Comparison of ENCODE assay signal across 8 cellular contexts in genomic region chr20:49277786-49278035, GRCh38. TPM values are rescaled to one million over a fixed set of nuclear protein-coding genes. Genes with fewer than 3 reads are reported as not detected.
DNase-seq lines count a peak whose midpoint lies in the region; ATAC-seq, FAIRE-seq and TF ChIP-seq lines count a peak whose summit lies in the region.

No MANE protein-coding gene starts in this region.

- H3K27ac ChIP-seq in kidney (ENCODE audit: low read depth in 2 of 2, low read length in 2 of 2) (peak overlapping the region; percentile 97 to 98), temporal lobe (ENCODE audit: low read depth, low read length) (peak overlapping the region; percentile 69)

- H3K36me3 ChIP-seq in kidney (ENCODE audit: control insufficient read depth in 1 of 2, insufficient read depth in 2 of 2, low read length in 2 of 2) = peaks cover 30% of the 10 kb centered on the region in 2 donors

- POLR2A ChIA-PET in activated CD4-positive, alpha-beta T cell treated with anti-CD3 and anti-CD28 coated beads for 36 hours (lab: Charles Lee) = interaction anchor here (1.6 to 2.2 kb wide), 2 partner anchors 10 to 112 kb away, joined by 4 to 13 read pairs; no protein-coding TSS in a partner anchor

- ATAC-seq in activated CD4-positive, alpha-beta T cell treated with anti-CD3 and anti-CD28 coated beads for 36 hours = no peak

- H3K36me3 Mint-ChIP-seq in activated CD4-positive, alpha-beta T cell treated with anti-CD3 and anti-CD28 coated beads for 36 hours (ENCODE audit: low read depth) = peaks cover 69% of the 10 kb centered on the region
- H3K36me3 Mint-ChIP-seq in activated naive CD8-positive, alpha-beta T cell treated with anti-CD3 and anti-CD28 coated beads for 36 hours = peaks cover 79% of the 10 kb centered on the region

- peak overlapping the region; percentile 82 to 84 for H3K9ac ChIP-seq in kidney (ENCODE audit: low read length in 2 of 2)

- peak overlapping the region; percentile 84 to 100 for H3K4me3 ChIP-seq in kidney (ENCODE audit: low read length in 2 of 2)

- H3K4me1 Mint-ChIP-seq in activated CD4-positive, alpha-beta T cell treated with anti-CD3 and anti-CD28 coated beads for 36 hours = peaks cover 52% of the 10 kb centered on the region
- peaks cover 69% of the 10 kb centered on the region for H3K4me1 Mint-ChIP-seq in activated naive CD8-positive, alpha-beta T cell treated with anti-CD3 and anti-CD28 coated beads for 36 hours

- H3K9me3 Mint-ChIP-seq in activated CD4-positive, alpha-beta T cell treated with anti-CD3 and anti-CD28 coated beads for 36 hours (ENCODE audit: low read depth) = peaks cover 12% of the 10 kb centered on the region
- peaks cover 29% of the 10 kb centered on the region for H3K9me3 Mint-ChIP-seq in activated naive CD8-positive, alpha-beta T cell treated with anti-CD3 and anti-CD28 coated beads for 36 hours

- no peaks in the 10 kb centered on the region for H3K27me3 Mint-ChIP-seq in activated CD4-positive, alpha-beta T cell treated with anti-CD3 and anti-CD28 coated beads for 36 hours
- H3K27me3 Mint-ChIP-seq in activated naive CD8-positive, alpha-beta T cell treated with anti-CD3 and anti-CD28 coated beads for 36 hours = peaks cover 38% of the 10 kb centered on the region

- peaks cover 4 to 18% of the 10 kb centered on the region in 2 donors for H3K9me3 ChIP-seq in kidney (ENCODE audit: control insufficient read depth in 1 of 2, low read length in 2 of 2)

- intact Hi-C loops in activated CD4-positive, alpha-beta T cell treated with anti-CD3 and anti-CD28 coated beads for 36 hours (cut with DNase I, micrococcal nuclease) = loop anchor here (1.0 to 10.0 kb wide), 18 partner anchors 58 to 1790 kb away; partner anchors contain the start of genes DDX27 (in 2 of the 2), ARFGEF2 (in 1 of the 2), CSE1L (in 1 of the 2) and PTPN1 (in 1 of the 2)
- intact Hi-C loops in kidney (cut with DNase I) = no loop called here

- CTCF ChIA-PET in activated CD4-positive, alpha-beta T cell treated with anti-CD3 and anti-CD28 coated beads for 36 hours (lab: Charles Lee) = no interaction called here

- no peak for FAIRE-seq in kidney (lab: Jason Lieb, UNC)

- peak overlapping the region; percentile 98 for H3K27ac Mint-ChIP-seq in activated CD4-positive, alpha-beta T cell treated with anti-CD3 and anti-CD28 coated beads for 36 hours
- peak overlapping the region; percentile 100 for H3K27ac Mint-ChIP-seq in activated naive CD8-positive, alpha-beta T cell treated with anti-CD3 and anti-CD28 coated beads for 36 hours

- TF ChIP-seq CTCF in kidney (IDR thresholded peaks at IDR 0.05; ENCODE audit: borderline replicate concordance, extremely low read depth, insufficient read depth) = no peak

- peak overlapping the region; percentile 92 for H3K4me3 Mint-ChIP-seq in activated CD4-positive, alpha-beta T cell treated with anti-CD3 and anti-CD28 coated beads for 36 hours
- H3K4me3 Mint-ChIP-seq in activated naive CD8-positive, alpha-beta T cell treated with anti-CD3 and anti-CD28 coated beads for 36 hours = peak overlapping the region; percentile 100

- peaks cover 15 to 24% of the 10 kb centered on the region in 2 donors for H3K4me1 ChIP-seq in kidney (ENCODE audit: control insufficient read depth in 1 of 2, insufficient read depth in 1 of 2, low read depth in 1 of 2, low read length in 2 of 2)

- DNase-seq in activated CD4-positive, alpha-beta T cell treated with anti-CD3 and anti-CD28 coated beads for 36 hours = no peak
- no peak for DNase-seq in activated CD4-positive, alpha-beta T cell treated with anti-CD3 and anti-CD28 coated beads for 48 hours
- DNase-seq in activated naive CD8-positive, alpha-beta T cell treated with anti-CD3 and anti-CD28 coated beads for 36 hours = no peak
- no peak for DNase-seq in kidney
- DNase-seq in NOMO-1 treated with dmso at 0.1 percent for 144 hours (lab: John Stamatoyannopoulos, UW; ENCODE audit: unreplicated experiment) = no peak
- no peak for DNase-seq in DMS153 (lab: John Stamatoyannopoulos, UW)
- no peak for DNase-seq in NCI-H748 (lab: John Stamatoyannopoulos, UW; ENCODE audit: unreplicated experiment)

RNA-seq across cellular contexts. Expression of gene ZNFX1, which starts 0.1 kb away (rescaled TPM):
- 10 to 100 TPM; 36.4 to 43.8 TPM for total RNA-seq in activated CD4-positive, alpha-beta T cell treated with anti-CD3 and anti-CD28 coated beads for 36 hours
- total RNA-seq in activated naive CD8-positive, alpha-beta T cell treated with anti-CD3 and anti-CD28 coated beads for 36 hours = 10 to 100 TPM; 45.8 to 48.0 TPM
- total RNA-seq in kidney = 44.0 TPM
- polyA plus RNA-seq in kidney (ENCODE audit: insufficient read depth, low read depth, low replicate concordance) = 8.0 TPM
- total RNA-seq in temporal lobe = 12.5 TPM

RNA-seq across cellular contexts. Expression of gene DDX27, which starts 58.5 kb away (rescaled TPM):
- 10 to 100 TPM; 48.5 to 54.0 TPM for total RNA-seq in activated CD4-positive, alpha-beta T cell treated with anti-CD3 and anti-CD28 coated beads for 36 hours
- total RNA-seq in activated naive CD8-positive, alpha-beta T cell treated with anti-CD3 and anti-CD28 coated beads for 36 hours = 10 to 100 TPM; 65.4 to 67.6 TPM
- total RNA-seq in kidney = 30.6 TPM
- 22.8 TPM for polyA plus RNA-seq in kidney (ENCODE audit: insufficient read depth, low read depth, low replicate concordance)
- total RNA-seq in temporal lobe = 15.7 TPM
